20 cellular contexts compared by ENCODE assay signal in the genomic region with DNA sequence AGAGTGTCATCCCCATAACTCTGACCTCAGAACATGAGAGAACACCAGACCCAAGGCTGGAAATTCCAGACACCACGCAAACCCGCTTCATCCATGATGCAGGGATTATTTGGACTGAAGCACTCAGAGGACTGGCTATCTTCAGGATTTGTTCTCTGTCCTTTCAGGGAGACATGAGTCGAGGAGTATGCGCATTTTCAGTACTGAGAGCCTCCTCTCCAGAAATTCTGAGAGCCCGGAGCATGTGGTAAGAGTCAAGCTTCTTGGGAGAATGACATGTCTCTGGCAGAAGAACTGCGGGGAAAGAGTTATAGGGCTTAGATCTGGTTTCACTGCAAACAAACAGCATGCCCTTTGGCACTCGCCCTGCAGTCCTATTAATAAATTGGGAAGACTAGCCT. TPM values are rescaled to one million over a fixed set of nuclear protein-coding genes. Genes with fewer than 3 reads are reported as not detected.
DNase-seq lines count a peak whose midpoint lies in the region; ATAC-seq and TF ChIP-seq lines count a peak whose summit lies in the region.
"Had no signal": no experiment of that assay in that cellular context is flagged by ENCODE, and none has a peak within 500 bp of the region (broad histone marks: within the 10 kb centered on the region; RNA-seq: fewer than 3 reads in every experiment).

No MANE protein-coding gene starts in this region.

- H3K4me1 ChIP-seq in naive thymus-derived CD4-positive, alpha-beta T cell (ENCODE audit: control insufficient read depth in 2 of 2, insufficient read depth in 2 of 2, low read length in 2 of 2) = peaks cover 14 to 20% of the 10 kb centered on the region in 2 donors

- peak overlapping the region; percentile 21 to 23 for H3K27ac ChIP-seq in coronary artery
- no peak overlapping the region for H3K27ac ChIP-seq in naive thymus-derived CD4-positive, alpha-beta T cell (ENCODE audit: low read depth, low read length)
- H3K27ac ChIP-seq: adrenal gland had no signal

- H3K4me1 Mint-ChIP-seq in naive thymus-derived CD4-positive, alpha-beta T cell = peaks cover 18 to 55% (median 36%) of the 10 kb centered on the region in 7 donors

- H3K27ac Mint-ChIP-seq in naive thymus-derived CD4-positive, alpha-beta T cell = peak overlapping the region in 7 of 9 donors; percentile 9 to 99 (median 81)

- peaks cover 18 to 65% (median 38%) of the 10 kb centered on the region in 5 donors for H3K36me3 Mint-ChIP-seq in naive thymus-derived CD4-positive, alpha-beta T cell
- H3K36me3 Mint-ChIP-seq: IgD-negative memory B cell had no signal

- H3K4me3 Mint-ChIP-seq in naive thymus-derived CD4-positive, alpha-beta T cell = no peak overlapping the region
- H3K4me3 Mint-ChIP-seq: stimulated activated naive B cell treated with anti-CD40 and anti-IgM and Interleukin-4, amounts not matched to agents 10 μg/mL and 1 μg/mL and 100 μg/mL, for 72 hours had no signal

- intact Hi-C loops in Right ventricle myocardium superior (cut with DNase I) = loop anchor here (10.0 kb wide), 1 partner anchor 267 kb away; no protein-coding TSS in a partner anchor
- intact Hi-C loops in cardiac septum (cut with DNase I) = no loop called here
- intact Hi-C loops in naive thymus-derived CD4-positive, alpha-beta T cell (cut with micrococcal nuclease) = no loop called here

- H3K4me3 ChIP-seq in coronary artery = no peak overlapping the region
- no peak overlapping the region for H3K4me3 ChIP-seq in naive thymus-derived CD4-positive, alpha-beta T cell (ENCODE audit: low read length)
- H3K4me3 ChIP-seq: adrenal gland had no signal

- no peaks in the 10 kb centered on the region for H3K27me3 Mint-ChIP-seq in naive thymus-derived CD4-positive, alpha-beta T cell

- H3K36me3 ChIP-seq in naive thymus-derived CD4-positive, alpha-beta T cell (ENCODE audit: control insufficient read depth in 2 of 3, insufficient read depth in 3 of 3, low read length in 3 of 3) = peaks cover 17 to 54% (median 24%) of the 10 kb centered on the region in 3 experiments
- H3K36me3 ChIP-seq: adrenal gland had no signal

- H3K9me3 Mint-ChIP-seq in naive thymus-derived CD4-positive, alpha-beta T cell = no peaks in the 10 kb centered on the region
- H3K9me3 Mint-ChIP-seq: IgD-negative memory B cell; stimulated activated naive B cell treated with anti-CD40 and anti-IgM and Interleukin-4, amounts not matched to agents 10 μg/mL and 1 μg/mL and 100 μg/mL, for 72 hours had no signal

- CTCF ChIA-PET in naive thymus-derived CD4-positive, alpha-beta T cell (lab: Charles Lee) = interaction anchor here (0.7 to 1.1 kb wide), 2 partner anchors 39 to 145 kb away, joined by 3 to 5 read pairs; a partner anchor contains a TSS

- TF ChIP-seq CTCF in coronary artery (IDR thresholded peaks at IDR 0.05) = no peak

- POLR2A ChIA-PET in naive thymus-derived CD4-positive, alpha-beta T cell (lab: Charles Lee) = interaction anchor here (0.6 kb wide), 1 partner anchor 14 kb away, joined by 3 read pairs; no protein-coding TSS in a partner anchor

- H3K27me3 ChIP-seq in naive thymus-derived CD4-positive, alpha-beta T cell (ENCODE audit: control insufficient read depth in 2 of 2, insufficient read depth in 2 of 2, low read length in 2 of 2) = no peaks in the 10 kb centered on the region
- H3K27me3 ChIP-seq: adrenal gland had no signal

- DNase-seq in Right ventricle myocardium superior (no peak), cardiac septum (ENCODE audit: low spot score) (no peak), coronary artery (ENCODE audit: low spot score) (no peak), NCI-H1694 treated with DMSO at 0.1 percent for 48 hours (lab: John Stamatoyannopoulos, UW) (no peak)
- no peak for DNase-seq in naive thymus-derived CD4-positive, alpha-beta T cell
- no peak for DNase-seq in stimulated activated CD4-positive, alpha-beta T cell treated with anti-CD3 and anti-CD28 coated beads, Interleukin-1b, Interleukin-23, amount 100 ng/mL, for 48 hours
- DNase-seq: activated CD4-positive, alpha-beta T cell treated with anti-CD3 and anti-CD28 coated beads for 4 hours; activated T-cell treated with anti-CD3 and anti-CD28 coated beads for 4 hours; glutamatergic neuron; NCI-H1105 treated with DMSO at 0.1 percent for 48 hours; NK-92 treated with Interleukin-12 subunit alpha and Interleukin-12 subunit beta, amount 100 ng/mL, for 24 hours; occipital lobe; SIG-M5; stimulated activated naive B cell treated with anti-CD40 and anti-IgM and Interleukin-4, amounts not matched to agents 10 μg/mL and 1 μg/mL and 100 μg/mL, for 72 hours; T1000 had no signal

- peak; percentile 16 for ATAC-seq in Right ventricle myocardium superior (ENCODE audit: poor library complexity)
- no peak for ATAC-seq in naive thymus-derived CD4-positive, alpha-beta T cell
- ATAC-seq in HG03521 (IDR thresholded peaks at IDR 0.05; ENCODE audit: unreplicated experiment) = no peak
- ATAC-seq in GM18907 (IDR thresholded peaks at IDR 0.05; ENCODE audit: unreplicated experiment) = no peak
- ATAC-seq: stimulated activated naive B cell treated with anti-CD40 and anti-IgM and Interleukin-4, amounts not matched to agents 10 μg/mL and 1 μg/mL and 100 μg/mL, for 72 hours had no signal

- H3K9me3 ChIP-seq in naive thymus-derived CD4-positive, alpha-beta T cell (ENCODE audit: control insufficient read depth in 2 of 3, low read length in 3 of 3) = no peaks in the 10 kb centered on the region
- H3K9me3 ChIP-seq: adrenal gland had no signal

RNA-seq across cellular contexts. Expression of a gene that starts 6.9 kb away (rescaled TPM):
- 0.24 TPM for total RNA-seq in Right ventricle myocardium superior
- 0.40 TPM for total RNA-seq in cardiac septum
- 10 to 100 TPM; 12.9 to 36.1 (median 18.6) TPM for total RNA-seq in naive thymus-derived CD4-positive, alpha-beta T cell
- polyA plus RNA-seq in naive thymus-derived CD4-positive, alpha-beta T cell = 10 to 100 TPM; 16.5 to 38.6 TPM
- total RNA-seq: endothelial cell of umbilical vein, occipital lobe had no signal
- polyA plus RNA-seq: endothelial cell of umbilical vein had no signal

RNA-seq across cellular contexts. Expression of a gene that starts 23.5 kb away (rescaled TPM):
- total RNA-seq in Right ventricle myocardium superior (12.3 TPM), cardiac septum (18.4 TPM)
- 10 to 100 TPM; 23.8 to 36.1 (median 31.9) TPM for total RNA-seq in naive thymus-derived CD4-positive, alpha-beta T cell
- 1 to 10 TPM; 1.1 to 2.2 TPM for polyA plus RNA-seq in naive thymus-derived CD4-positive, alpha-beta T cell

RNA-seq across cellular contexts. Expression of a gene that starts 23.5 kb away (rescaled TPM):
- 49.2 TPM for total RNA-seq in Right ventricle myocardium superior
- 46.9 TPM for total RNA-seq in cardiac septum
- total RNA-seq in naive thymus-derived CD4-positive, alpha-beta T cell = 100 to 1,000 TPM in 2 of 5 experiments, 10 to 100 TPM in 3; 70.9 to 138 (median 91.6) TPM
- 10 to 100 TPM; 58.0 to 67.7 TPM for polyA plus RNA-seq in naive thymus-derived CD4-positive, alpha-beta T cell
